Comparison of ENCODE assay signal across 22 cellular contexts in the genomic region with DNA sequence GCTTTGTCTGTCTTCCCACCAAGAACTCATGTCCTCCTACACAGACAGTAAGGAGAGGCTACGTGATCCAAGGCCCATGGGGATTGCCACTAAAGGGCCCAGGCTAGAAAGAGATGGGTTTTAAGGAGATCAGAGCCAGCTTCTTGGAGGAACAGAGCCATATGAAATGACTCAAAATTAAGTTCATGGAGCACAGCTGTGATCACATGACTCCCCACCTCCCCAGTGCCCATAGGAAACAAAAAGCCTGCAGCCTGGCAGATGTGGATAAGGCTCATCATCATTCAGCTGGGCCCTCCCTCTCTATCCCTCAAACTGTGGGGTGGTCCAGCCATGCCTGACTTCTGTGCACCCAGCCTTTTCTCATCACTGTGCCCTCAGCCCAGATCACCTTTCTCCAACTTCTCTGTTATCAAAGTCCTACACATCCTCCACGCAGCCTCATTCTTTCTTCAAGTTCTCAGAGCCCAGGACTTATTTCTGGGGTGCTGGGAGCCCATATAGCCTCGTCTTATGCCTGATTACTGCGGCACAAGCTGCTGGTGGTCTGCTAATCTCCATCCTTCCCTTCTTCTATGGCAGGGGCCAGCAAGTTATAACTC.
DNase-seq lines count a peak whose midpoint lies in the region; ATAC-seq and TF ChIP-seq lines count a peak whose summit lies in the region.
"Had no signal": no experiment of that assay in that cellular context is flagged by ENCODE, and none has a peak within 500 bp of the region (broad histone marks: within the 10 kb centered on the region; RNA-seq: fewer than 3 reads in every experiment).

No MANE protein-coding gene starts in this region.

- H3K4ac ChIP-seq in neuronal stem cell (ENCODE audit: low read length): no peak overlapping the region

- H2BK5ac ChIP-seq in neuronal stem cell (ENCODE audit: low read length): no peak overlapping the region

- no peak for DNase-seq in left ventricle myocardium inferior
- DNase-seq in Right ventricle myocardium inferior (ENCODE audit: missing footprints): no peak
- DNase-seq in mammary epithelial cell: no peak
- DNase-seq in neuronal stem cell (ENCODE audit: low spot score): no peak
- DNase-seq in uterus: no peak
- no peak for DNase-seq in NCI-H774 (lab: John Stamatoyannopoulos, UW)
- DNase-seq in stimulated activated naive CD4-positive, alpha-beta T cell (lab: John Stamatoyannopoulos, UW): no peak
- no peak for DNase-seq in iPS-NIHi7 (ENCODE audit: extremely low spot score)
- DNase-seq: 8988T; activated CD4-positive, alpha-beta T cell treated with anti-CD3 and anti-CD28 coated beads, Interleukin-2, amount 50 U/mL, for 48 hours; activated naive CD4-positive, alpha-beta T cell treated with anti-CD3 and anti-CD28 coated beads, Interleukin-2, amount 50 U/mL, for 16 hours; activated T-cell treated with anti-CD3 and anti-CD28 coated beads, Interleukin-2, amount 50 U/mL, for 1 hour; cortex of kidney; gastrocnemius medialis; Kasumi-1; kidney glomerular epithelial cell; NCI-H524 treated with DMSO at 0.1 percent for 48 hours; SIG-M5; upper lobe of left lung had no signal

- dilution Hi-C loops in mammary epithelial cell (cut with HindIII; ENCODE audit: low sequenced_read_pairs): no loop called here

- H3K9ac ChIP-seq in mammary epithelial cell (ENCODE audit: insufficient read depth, low read length) (no peak overlapping the region), neuronal stem cell (ENCODE audit: low read depth, low read length, poor library complexity) (no peak overlapping the region)
- H3K9ac ChIP-seq: BLaER1 treated with 17β-estradiol and CSF1 and Interleukin-3, amounts not matched to agents 10 nM and 100 nM; neural progenitor cell had no signal

- no peak overlapping the region for H2AK5ac ChIP-seq in neuronal stem cell (ENCODE audit: low read depth, low read length)

- H3K23ac ChIP-seq in neuronal stem cell (ENCODE audit: low read depth, low read length, poor library complexity): no peak overlapping the region

- no peak overlapping the region for H2BK12ac ChIP-seq in neuronal stem cell (ENCODE audit: low read length)

- H3K79me2 ChIP-seq in mammary epithelial cell (ENCODE audit: insufficient read depth, low read length): no peaks in the 10 kb centered on the region

- H3K4me1 ChIP-seq in left ventricle myocardium inferior (peaks cover 47% of the 10 kb centered on the region), mammary epithelial cell (ENCODE audit: insufficient read depth, low read length) (peaks cover 12% of the 10 kb centered on the region), neuronal stem cell (ENCODE audit: control insufficient read depth in 2 of 2, insufficient read depth in 1 of 2, low read depth in 1 of 2, low read length in 2 of 2) (peaks cover 3 to 16% of the 10 kb centered on the region in 2 donors), uterus (peaks cover 0 to 4% of the 10 kb centered on the region in 2 donors)
- H3K4me1 ChIP-seq: gastrocnemius medialis had no signal

- no peak overlapping the region for H3K14ac ChIP-seq in neuronal stem cell (ENCODE audit: low read length)

- H2BK120ac ChIP-seq in neuronal stem cell (ENCODE audit: low read depth, low read length): no peak overlapping the region

- TF ChIP-seq POLR2A in uterus (IDR thresholded peaks at IDR 0.05): no peak

- no peak overlapping the region for H4K8ac ChIP-seq in neuronal stem cell (ENCODE audit: low read depth, low read length)

- H4K91ac ChIP-seq in neuronal stem cell (ENCODE audit: low read depth, low read length, poor library complexity): no peak overlapping the region

- BruUV-seq in mammary epithelial cell (replicated peaks; lab: Mats Ljungman, UMichigan): no TSS peak

- WGBS in mammary epithelial cell (ENCODE audit: low coverage, missing lambda C conversion rate): 97% methylated on average over 4 of the region's 4 CpGs
- WGBS in neuronal stem cell (ENCODE audit: extremely low coverage in 2 of 2, insufficient read length in 2 of 2, insufficient replicate concordance in 1 of 2), 2 donors: no CpG with 5 or more reads among the region's 4 CpGs

- H3K4me3 ChIP-seq in left ventricle myocardium inferior (no peak overlapping the region), mammary epithelial cell (replicated peaks in 1 of 3; ENCODE audit: insufficient read depth in 1 of 3, low read depth in 2 of 3, low read length in 3 of 3) (no peak overlapping the region), neuronal stem cell (ENCODE audit: low read length in 2 of 2) (no peak overlapping the region), uterus (no peak overlapping the region)
- H3K4me3 ChIP-seq: BLaER1 treated with 17β-estradiol and CSF1 and Interleukin-3, amounts not matched to agents 10 nM and 100 nM; gastrocnemius medialis; neural progenitor cell; upper lobe of left lung had no signal

- H2BK15ac ChIP-seq in neuronal stem cell (ENCODE audit: low read length): no peak overlapping the region

- H3K4me2 ChIP-seq in mammary epithelial cell (ENCODE audit: insufficient read depth, low read depth, low read length) (no peak overlapping the region), neuronal stem cell (ENCODE audit: insufficient read depth, low read length, poor library complexity, severe bottlenecking) (no peak overlapping the region)
- H3K4me2 ChIP-seq: BLaER1 treated with 17β-estradiol and CSF1 and Interleukin-3, amounts not matched to agents 10 nM and 100 nM; neural progenitor cell had no signal

- peaks cover 7% of the 10 kb centered on the region for H3K9me3 ChIP-seq in left ventricle myocardium inferior (replicated peaks)
- H3K9me3 ChIP-seq in mammary epithelial cell (replicated peaks; ENCODE audit: insufficient read depth, low read length): no peaks in the 10 kb centered on the region
- H3K9me3 ChIP-seq in neuronal stem cell (replicated peaks in 1 of 2; ENCODE audit: control insufficient read depth in 2 of 2, insufficient read depth in 1 of 2, low read depth in 1 of 2, low read length in 2 of 2): no peaks in the 10 kb centered on the region
- no peaks in the 10 kb centered on the region for H3K9me3 ChIP-seq in uterus
- H3K9me3 ChIP-seq: gastrocnemius medialis, upper lobe of left lung had no signal

- no peaks in the 10 kb centered on the region for H4K20me1 ChIP-seq in mammary epithelial cell (ENCODE audit: insufficient read depth, low read length)

- TF ChIP-seq CTCF in left ventricle myocardium inferior (IDR thresholded peaks at IDR 0.05; ENCODE audit: borderline replicate concordance) (no peak), mammary epithelial cell (conservative IDR thresholded peaks at IDR 0.05 in 1 of 2, IDR thresholded peaks at IDR 0.05 in 1 of 2; ENCODE audit: extremely low read depth in 1 of 2, insufficient read depth in 1 of 2, low read depth in 1 of 2, low read length in 2 of 2) (no peak), uterus (IDR thresholded peaks at IDR 0.05) (no peak)

- H3K27me3 ChIP-seq in left ventricle myocardium inferior (ENCODE audit: low read depth) (no peaks in the 10 kb centered on the region), mammary epithelial cell (ENCODE audit: insufficient read depth, low read length) (no peaks in the 10 kb centered on the region), neuronal stem cell (ENCODE audit: control insufficient read depth in 3 of 3, insufficient read depth in 3 of 3, low read depth in 1 of 3, low read length in 3 of 3) (peaks cover 0 to 52% (median 28%) of the 10 kb centered on the region in 3 experiments), uterus (no peaks in the 10 kb centered on the region)
- H3K27me3 ChIP-seq: gastrocnemius medialis, upper lobe of left lung had no signal

- no peak for ATAC-seq in Right ventricle myocardium inferior
- ATAC-seq: gastrocnemius medialis; stimulated activated memory B cell treated with anti-CD40 and anti-IgM and Interleukin-4, amounts not matched to agents 10 μg/mL and 1 μg/mL and 100 μg/mL, for 72 hours had no signal

- H3K18ac ChIP-seq in neuronal stem cell (ENCODE audit: low read length): no peak overlapping the region

- H2AFZ ChIP-seq in mammary epithelial cell (ENCODE audit: low read depth, low read length): peak overlapping the region; percentile 14
- H2AFZ ChIP-seq in neuronal stem cell (ENCODE audit: low read length): peak overlapping the region; percentile 31
- H2AFZ ChIP-seq: neural progenitor cell had no signal

- CTCF ChIA-PET in mammary epithelial cell (lab: Charles Lee; ENCODE audit: low non-redundant PET): no interaction called here

- no peaks in the 10 kb centered on the region for H3K79me1 ChIP-seq in neuronal stem cell (ENCODE audit: low read depth, low read length)

- H3K36me3 ChIP-seq in left ventricle myocardium inferior (no peaks in the 10 kb centered on the region), mammary epithelial cell (ENCODE audit: insufficient read depth, low read length) (no peaks in the 10 kb centered on the region), neuronal stem cell (replicated peaks in 1 of 2; ENCODE audit: control insufficient read depth in 2 of 2, insufficient read depth in 2 of 2, low read length in 2 of 2) (no peaks in the 10 kb centered on the region), uterus (no peaks in the 10 kb centered on the region)
- H3K36me3 ChIP-seq: BLaER1 treated with 17β-estradiol and CSF1 and Interleukin-3, amounts not matched to agents 10 nM and 100 nM; gastrocnemius medialis; neural progenitor cell; upper lobe of left lung had no signal

- H3K27ac ChIP-seq in left ventricle myocardium inferior (replicated peaks) (peak overlapping the region; percentile 21), mammary epithelial cell (ENCODE audit: insufficient read depth, low read depth, low read length) (no peak overlapping the region), neuronal stem cell (replicated peaks; ENCODE audit: low read length) (no peak overlapping the region), uterus (peak overlapping the region; percentile 60 to 61)
- H3K27ac ChIP-seq: BLaER1 treated with 17β-estradiol and CSF1 and Interleukin-3, amounts not matched to agents 10 nM and 100 nM; neural progenitor cell had no signal

- in situ Hi-C loops in mammary epithelial cell (cut with MboI; ENCODE audit: low sequenced_read_pairs in 2 of 2): loop anchor here (10.0 kb wide), 3 partner anchors 55 to 235 kb away; no protein-coding TSS in a partner anchor

- intact Hi-C loops in left ventricle myocardium inferior (cut with micrococcal nuclease): no loop called here
- intact Hi-C loops in Right ventricle myocardium inferior (cut with DNase I): no loop called here
- intact Hi-C loops in mammary epithelial cell (cut with micrococcal nuclease): no loop called here
- intact Hi-C loops in uterus (cut with DNase I; ENCODE audit: low total_unique reads): no loop called here

Comparison
In these comparisons a context has a peak if more than half of its experiments do, and no peak if none do; other contexts are left out.
1. H3K27ac ChIP-seq: peak in left ventricle myocardium inferior (single experiment) and uterus (2 of 2); none in mammary epithelial cell (single experiment) and neuronal stem cell (single experiment).